Comparison of ENCODE assay signal across 22 cellular contexts in the genomic region with DNA sequence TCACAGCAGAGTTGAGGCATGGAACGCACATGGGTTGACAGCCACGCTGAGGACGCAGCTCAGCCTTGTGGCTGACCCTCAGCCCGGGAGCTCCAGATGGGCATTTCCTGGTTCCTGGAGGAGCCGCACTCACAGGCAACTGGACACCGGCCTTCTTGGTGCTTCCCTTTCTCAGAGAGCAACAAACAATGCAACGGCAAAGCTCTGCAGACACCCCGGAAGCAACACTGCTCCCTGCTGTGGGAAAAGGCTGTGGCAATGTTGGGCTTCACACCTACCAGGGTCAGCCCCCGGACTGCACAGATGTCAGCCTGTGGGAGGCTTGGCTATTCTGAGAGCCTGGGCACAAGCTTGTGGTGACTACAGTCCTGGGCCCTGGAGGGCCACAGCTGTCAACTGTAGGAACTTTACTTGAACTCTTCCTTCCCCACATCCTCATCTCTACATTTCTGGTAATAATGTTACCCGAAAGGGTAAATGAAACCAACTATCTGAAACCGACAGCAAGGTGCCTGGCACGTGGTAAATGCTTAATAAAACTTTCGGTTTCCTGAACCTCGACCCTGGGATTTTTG.
DNase-seq lines count a peak whose midpoint lies in the region; ATAC-seq and TF ChIP-seq lines count a peak whose summit lies in the region.
"Had no signal": no experiment of that assay in that cellular context is flagged by ENCODE, and none has a peak within 500 bp of the region (broad histone marks: within the 10 kb centered on the region; RNA-seq: fewer than 3 reads in every experiment).

No MANE protein-coding gene starts in this region.

- no peaks in the 10 kb centered on the region for H4K20me1 ChIP-seq in BLaER1

- TF ChIP-seq POLR2A in NB4 (IDR thresholded peaks at IDR 0.05; ENCODE audit: extremely low read depth, insufficient read length) = no peak

- H3K36me3 Mint-ChIP-seq in activated CD4-positive, alpha-beta T cell treated with anti-CD3 and anti-CD28 coated beads for 36 hours (ENCODE audit: low read depth) = no peaks in the 10 kb centered on the region
- H3K36me3 Mint-ChIP-seq: CD4-positive, alpha-beta memory T cell had no signal

- peak; percentile 64 for ATAC-seq in GM19025 (IDR thresholded peaks at IDR 0.05; ENCODE audit: low read depth, unreplicated experiment)
- ATAC-seq in activated CD4-positive, alpha-beta T cell treated with anti-CD3 and anti-CD28 coated beads for 36 hours = no peak
- ATAC-seq: GM12878, HepG2 had no signal

- POLR2A ChIA-PET in activated CD4-positive, alpha-beta T cell treated with anti-CD3 and anti-CD28 coated beads for 36 hours (lab: Charles Lee) = no interaction called here

- peak overlapping the region; percentile 62 for H3K4me2 ChIP-seq in BLaER1
- H3K4me2 ChIP-seq: SK-N-SH had no signal

- no peaks in the 10 kb centered on the region for H3K27me3 Mint-ChIP-seq in activated CD4-positive, alpha-beta T cell treated with anti-CD3 and anti-CD28 coated beads for 36 hours
- H3K27me3 Mint-ChIP-seq: CD4-positive, alpha-beta memory T cell had no signal

- H3K27ac Mint-ChIP-seq in activated CD4-positive, alpha-beta T cell treated with anti-CD3 and anti-CD28 coated beads for 36 hours = no peak overlapping the region
- H3K27ac Mint-ChIP-seq: CD4-positive, alpha-beta memory T cell had no signal

- H3K4me3 ChIP-seq in BLaER1 (no peak overlapping the region), NB4 (ENCODE audit: low read depth, low read length) (no peak overlapping the region)
- H3K4me3 ChIP-seq: GM12878 had no signal

- no peak overlapping the region for H3K4me3 Mint-ChIP-seq in activated CD4-positive, alpha-beta T cell treated with anti-CD3 and anti-CD28 coated beads for 36 hours
- H3K4me3 Mint-ChIP-seq: CD4-positive, alpha-beta memory T cell had no signal

- DNase-seq in NB4 (ENCODE audit: low read depth) = peak; percentile 47
- DNase-seq in islet precursor cell = peak; percentile 49
- DNase-seq in activated CD4-positive, alpha-beta T cell treated with anti-CD3 and anti-CD28 coated beads for 36 hours = no peak
- DNase-seq in hypothalamus (lab: John Stamatoyannopoulos, UW) = no peak
- no peak for DNase-seq in stimulated activated CD4-positive, alpha-beta T cell treated with anti-CD3 and anti-CD28 coated beads, Interleukin-4, amount 100 ng/mL, for 1 hour
- DNase-seq: CD4-positive, alpha-beta memory T cell; COR-L47; EL; GDM1; Kasumi-1; NCI-H1048; NCI-H1417; NCI-H1694 treated with DMSO at 0.1 percent for 48 hours; NCI-H2081; NCI-H2227 treated with DMSO at 0.1 percent for 48 hours; NCI-H510A; NCI-H69; SK-N-SH had no signal

- CTCF ChIA-PET in activated CD4-positive, alpha-beta T cell treated with anti-CD3 and anti-CD28 coated beads for 36 hours (lab: Charles Lee) = no interaction called here

- H3K36me3 ChIP-seq in BLaER1 = no peaks in the 10 kb centered on the region

- intact Hi-C loops in activated CD4-positive, alpha-beta T cell treated with anti-CD3 and anti-CD28 coated beads for 36 hours (cut with DNase I, micrococcal nuclease) = no loop called here

- H3K27me3 ChIP-seq in BLaER1 = no peaks in the 10 kb centered on the region

- no peaks in the 10 kb centered on the region for H3K4me1 Mint-ChIP-seq in activated CD4-positive, alpha-beta T cell treated with anti-CD3 and anti-CD28 coated beads for 36 hours
- H3K4me1 Mint-ChIP-seq: CD4-positive, alpha-beta memory T cell had no signal

- peak overlapping the region; percentile 56 for H3K27ac ChIP-seq in BLaER1

- TF ChIP-seq CTCF in NB4 (IDR thresholded peaks at IDR 0.05; ENCODE audit: low read depth, low read length) = no peak

- H3K9me3 Mint-ChIP-seq in activated CD4-positive, alpha-beta T cell treated with anti-CD3 and anti-CD28 coated beads for 36 hours (ENCODE audit: low read depth) = no peaks in the 10 kb centered on the region

- peaks cover 51% of the 10 kb centered on the region for H3K4me1 ChIP-seq in BLaER1

- no peaks in the 10 kb centered on the region for H3K9me3 ChIP-seq in BLaER1
- H3K9me3 ChIP-seq: SK-N-SH had no signal

- no peak overlapping the region for H3K9ac ChIP-seq in BLaER1
- H3K9ac ChIP-seq: SK-N-SH had no signal

Comparison
In these comparisons a context has a peak if more than half of its experiments do, and no peak if none do; other contexts are left out.
1. DNase-seq: peak in NB4 (single experiment) and islet precursor cell (single experiment); none in activated CD4-positive, alpha-beta T cell treated with anti-CD3 and anti-CD28 coated beads for 36 hours (single experiment), hypothalamus (0 of 51) and stimulated activated CD4-positive, alpha-beta T cell treated with anti-CD3 and anti-CD28 coated beads, Interleukin-4, amount 100 ng/mL, for 1 hour (single experiment).